10 cellular contexts compared by ENCODE assay signal in genomic region chr19:48962849-48963165, GRCh38. TPM values are rescaled to one million over a fixed set of nuclear protein-coding genes. Genes with fewer than 3 reads are reported as not detected.
DNase-seq lines count a peak whose midpoint lies in the region; ATAC-seq and TF ChIP-seq lines count a peak whose summit lies in the region.
"Had no signal": no experiment of that assay in that cellular context is flagged by ENCODE, and none has a peak within 500 bp of the region (broad histone marks: within the 10 kb centered on the region; RNA-seq: fewer than 3 reads in every experiment).

No MANE protein-coding gene starts in this region.

- TF ChIP-seq CTCF in GM12875 (IDR thresholded peaks at IDR 0.05; ENCODE audit: borderline replicate concordance, insufficient read depth, low read depth, low read length) (no peak), SU-DHL-6 (IDR thresholded peaks at IDR 0.05; ENCODE audit: insufficient read depth, low read length, poor library complexity, severe bottlenecking) (no peak), smooth muscle cell (IDR thresholded peaks at IDR 0.05; ENCODE audit: borderline replicate concordance, insufficient read depth, poor library complexity, severe bottlenecking) (no peak)

- intact Hi-C loops in right cardiac atrium (cut with DNase I): loop anchor here in 2 of 4 donors (10.0 kb wide), 2 partner anchors 58 to 88 kb away; partner anchors contain the start of genes NUCB1 (in 1 of the 2) and PPP1R15A (in 1 of the 2)

- no peaks in the 10 kb centered on the region for H4K20me1 ChIP-seq in SU-DHL-6 (ENCODE audit: low read depth, low read length)
- peaks cover 26% of the 10 kb centered on the region for H4K20me1 ChIP-seq in smooth muscle cell (ENCODE audit: low read depth)

- H3K79me2 ChIP-seq in SU-DHL-6 (ENCODE audit: insufficient read depth, low read length): peaks cover 14% of the 10 kb centered on the region
- H3K79me2 ChIP-seq in smooth muscle cell (ENCODE audit: low read depth): peaks cover 21% of the 10 kb centered on the region

- WGBS in right cardiac atrium: 64% methylated on average over 7 of the region's 7 CpGs
- 40% methylated on average over 1 of the region's 7 CpGs for WGBS in smooth muscle cell (ENCODE audit: low lambda C conversion rate)

- peaks cover 10% of the 10 kb centered on the region for H3K4me1 ChIP-seq in right cardiac atrium (ENCODE audit: control insufficient read depth, insufficient read depth, low read length)
- H3K4me1 ChIP-seq in smooth muscle cell (ENCODE audit: low read depth): peaks cover 25% of the 10 kb centered on the region

- H2AFZ ChIP-seq in SU-DHL-6 (ENCODE audit: low read depth, low read length, severe bottlenecking): no peak overlapping the region
- H2AFZ ChIP-seq in smooth muscle cell (ENCODE audit: low read depth): no peak overlapping the region

- H3K9ac ChIP-seq in SU-DHL-6 (ENCODE audit: low read length): peak overlapping the region; percentile 62
- H3K9ac ChIP-seq in smooth muscle cell (ENCODE audit: low read depth): peak overlapping the region; percentile 95

- H3K4me3 ChIP-seq in GM12875 (ENCODE audit: low read depth, low read length) (peak overlapping the region; percentile 3), SU-DHL-6 (ENCODE audit: insufficient read depth, low read length, poor library complexity, severe bottlenecking) (peak overlapping the region; percentile 35), right cardiac atrium (ENCODE audit: low read length) (no peak overlapping the region), smooth muscle cell (no peak overlapping the region)

- no peaks in the 10 kb centered on the region for H3K9me2 ChIP-seq in SU-DHL-6 (replicated peaks; ENCODE audit: insufficient read depth, low read length)

- peak overlapping the region; percentile 91 for H3K27ac ChIP-seq in SU-DHL-6 (ENCODE audit: low read depth, low read length)
- peak overlapping the region; percentile 41 for H3K27ac ChIP-seq in right cardiac atrium (ENCODE audit: low read length)
- peak overlapping the region; percentile 100 for H3K27ac ChIP-seq in smooth muscle cell (ENCODE audit: low read depth)

- DNase-seq in right cardiac atrium (no peak), smooth muscle cell (lab: John Stamatoyannopoulos, UW; ENCODE audit: unreplicated experiment) (no peak), NCI-H524 treated with DMSO at 0.1 percent for 48 hours (lab: John Stamatoyannopoulos, UW) (no peak), NCI-H1436 (lab: John Stamatoyannopoulos, UW) (no peak)
- DNase-seq: NCI-H1048 had no signal

- H3K27me3 ChIP-seq in SU-DHL-6 (ENCODE audit: low read length) (no peaks in the 10 kb centered on the region), right cardiac atrium (ENCODE audit: control insufficient read depth, insufficient read depth) (no peaks in the 10 kb centered on the region), smooth muscle cell (ENCODE audit: low read depth) (no peaks in the 10 kb centered on the region)

- peaks cover 49% of the 10 kb centered on the region for H3F3A ChIP-seq in SU-DHL-6 (ENCODE audit: insufficient read depth)
- H3F3A ChIP-seq in smooth muscle cell (ENCODE audit: low read depth): peaks cover 31% of the 10 kb centered on the region

- no peak for ATAC-seq in right cardiac atrium
- no peak for ATAC-seq in HG02623 (IDR thresholded peaks at IDR 0.05; ENCODE audit: unreplicated experiment)
- no peak for ATAC-seq in HG03095 (IDR thresholded peaks at IDR 0.05; ENCODE audit: unreplicated experiment)

- H3K9me3 ChIP-seq in SU-DHL-6 (ENCODE audit: insufficient read depth, low read length): no peaks in the 10 kb centered on the region
- H3K9me3 ChIP-seq in right cardiac atrium (ENCODE audit: control insufficient read depth, low read length): no peaks in the 10 kb centered on the region
- no peaks in the 10 kb centered on the region for H3K9me3 ChIP-seq in smooth muscle cell (replicated peaks; ENCODE audit: low read depth)

- H3K36me3 ChIP-seq in SU-DHL-6 (ENCODE audit: low read length) (no peaks in the 10 kb centered on the region), smooth muscle cell (ENCODE audit: low read depth) (no peaks in the 10 kb centered on the region)

- peak overlapping the region; percentile 87 for H3K4me2 ChIP-seq in SU-DHL-6 (ENCODE audit: low read depth, low read length, poor library complexity, severe bottlenecking)
- H3K4me2 ChIP-seq in smooth muscle cell: peak overlapping the region; percentile 88

RNA-seq across cellular contexts. Expression of gene FTL, which starts 2.3 kb away (rescaled TPM):
- total RNA-seq in right cardiac atrium (1,000 to 10,000 TPM; 1,459 to 1,840 (median 1,541) TPM), smooth muscle cell (5,371 and 5,904 TPM in 2 replicates)
- polyA plus RNA-seq in right cardiac atrium (1,675 TPM), smooth muscle cell (11,768 and 12,053 TPM in 2 replicates)

RNA-seq across cellular contexts. Expression of gene BAX, which starts 8.1 kb away (rescaled TPM):
- total RNA-seq in right cardiac atrium: 10 to 100 TPM; 23.8 to 34.6 (median 30.4) TPM
- 24.4 TPM for polyA plus RNA-seq in right cardiac atrium
- 42.8 and 124 TPM in 2 replicates for total RNA-seq in smooth muscle cell
- 153 and 185 TPM in 2 replicates for polyA plus RNA-seq in smooth muscle cell

RNA-seq across cellular contexts. Expression of gene DHDH, which starts 29.3 kb away (rescaled TPM):
- under 1 TPM in 1 of 4 donors, not detected in 3; 0.31 TPM for total RNA-seq in right cardiac atrium
- not detected for polyA plus RNA-seq in right cardiac atrium
- 0.27 TPM in 1 of 2 replicates, not detected in the other for total RNA-seq in smooth muscle cell
- polyA plus RNA-seq in smooth muscle cell: 0.87 and 1.0 TPM in 2 replicates
- total RNA-seq: pulmonary artery endothelial cell had no signal

RNA-seq across cellular contexts. Expression of gene GYS1, which starts 30.3 kb away (rescaled TPM):
- total RNA-seq in right cardiac atrium: 10 to 100 TPM; 62.7 to 95.9 (median 89.0) TPM
- polyA plus RNA-seq in right cardiac atrium: 61.4 TPM
- 40.8 and 58.1 TPM in 2 replicates for total RNA-seq in smooth muscle cell
- polyA plus RNA-seq in smooth muscle cell: 75.2 and 82.6 TPM in 2 replicates

RNA-seq across cellular contexts. Expression of gene RUVBL2, which starts 30.9 kb away (rescaled TPM):
- total RNA-seq in right cardiac atrium (10 to 100 TPM; 39.4 to 47.3 (median 45.4) TPM), smooth muscle cell (74.3 and 89.4 TPM in 2 replicates)
- polyA plus RNA-seq in right cardiac atrium (54.5 TPM), smooth muscle cell (117 and 123 TPM in 2 replicates)

Comparison
In these comparisons a context has a peak if more than half of its experiments do, and no peak if none do; other contexts are left out.
1. H3K4me3 ChIP-seq: peak in GM12875 (single experiment) and SU-DHL-6 (single experiment); none in right cardiac atrium (single experiment) and smooth muscle cell (single experiment).
2. H3K27ac ChIP-seq: peak in every context shown above with its lines; median percentile 100 in smooth muscle cell; 91 in SU-DHL-6; 41 in right cardiac atrium.